ENCODE assay signal across 14 cellular contexts in the genomic region with DNA sequence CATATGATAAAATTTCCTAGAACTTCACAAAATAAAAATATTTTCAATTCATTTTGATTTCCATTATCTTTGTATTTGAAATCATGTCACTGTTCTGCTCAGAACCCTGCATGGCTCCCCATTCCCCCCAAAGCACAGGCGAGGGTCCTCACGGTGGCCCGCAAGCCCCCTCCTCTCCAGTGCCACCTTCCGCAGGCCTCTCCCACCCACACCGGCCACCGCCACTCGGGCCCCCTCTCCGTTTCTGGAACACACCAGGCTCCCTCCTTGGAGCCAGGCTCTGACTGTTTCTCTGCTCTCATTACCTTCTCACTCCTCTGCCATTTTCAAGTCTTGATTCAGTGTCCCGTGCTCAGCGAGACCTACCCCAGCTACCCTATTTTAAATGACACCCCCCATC.
DNase-seq lines count a peak whose midpoint lies in the region; ATAC-seq and TF ChIP-seq lines count a peak whose summit lies in the region.
"Had no signal": no experiment of that assay in that cellular context is flagged by ENCODE, and none has a peak within 500 bp of the region (broad histone marks: within the 10 kb centered on the region; RNA-seq: fewer than 3 reads in every experiment).

No MANE protein-coding gene starts in this region.

- peak; percentile 24 for DNase-seq in activated effector memory CD4-positive, alpha-beta T cell treated with anti-CD3 and anti-CD28 coated beads, Interleukin-2, amount 50 U/mL, for 16 hours
- no peak for DNase-seq in activated effector memory CD4-positive, alpha-beta T cell treated with Interleukin-2 at 50 U/mL for 16 hours
- no peak for DNase-seq in neural progenitor cell (ENCODE audit: low spot score)
- peak; percentile 50 for DNase-seq in spleen
- no peak for DNase-seq in A172 (ENCODE audit: low spot score)
- DNase-seq: 8988T; C1 segment of cervical spinal cord; CD4-positive, alpha-beta memory T cell; DMS153; DND-41; GOT3; HCEC 1CT had no signal

- H2AFZ ChIP-seq in neural progenitor cell (replicated peaks), result no peak overlapping the region

- H3K4me2 ChIP-seq in neural progenitor cell, result no peak overlapping the region

- intact Hi-C loops in spleen (cut with DNase I; ENCODE audit: low total_unique reads), result no loop called here

- H3K27me3 Mint-ChIP-seq in neural progenitor cell (ENCODE audit: insufficient read depth, low read depth), result peaks cover 2% of the 10 kb centered on the region

- no peak for TF ChIP-seq CTCF in neural progenitor cell (IDR thresholded peaks at IDR 0.05)
- no peak for TF ChIP-seq CTCF in spleen (IDR thresholded peaks at IDR 0.05 in 8 of 11, conservative IDR thresholded peaks at IDR 0.05 in 3 of 11)

- peaks cover 20% of the 10 kb centered on the region for H3K36me3 Mint-ChIP-seq in neural progenitor cell
- H3K36me3 Mint-ChIP-seq: CD4-positive, alpha-beta memory T cell had no signal

- H3K4me1 Mint-ChIP-seq in neural progenitor cell, result no peaks in the 10 kb centered on the region
- H3K4me1 Mint-ChIP-seq: CD4-positive, alpha-beta memory T cell had no signal

- no peaks in the 10 kb centered on the region for H3K9me3 ChIP-seq in neural progenitor cell (ENCODE audit: low read depth)
- no peaks in the 10 kb centered on the region for H3K9me3 ChIP-seq in spleen
- H3K9me3 ChIP-seq: Caco-2 had no signal

- H3K4me3 Mint-ChIP-seq in neural progenitor cell, result no peak overlapping the region
- H3K4me3 Mint-ChIP-seq: CD4-positive, alpha-beta memory T cell had no signal

- H3K4me1 ChIP-seq in neural progenitor cell (no peaks in the 10 kb centered on the region), spleen (no peaks in the 10 kb centered on the region)
- H3K4me1 ChIP-seq: Caco-2 had no signal

- H3K36me3 ChIP-seq in neural progenitor cell (no peaks in the 10 kb centered on the region), spleen (peaks cover 0 to 17% (median 0%) of the 10 kb centered on the region in 6 donors)

- H4K20me1 ChIP-seq in neural progenitor cell (ENCODE audit: low read depth), result no peaks in the 10 kb centered on the region

- H3K27me3 ChIP-seq in neural progenitor cell, result no peaks in the 10 kb centered on the region
- H3K27me3 ChIP-seq in spleen (replicated peaks in 1 of 7), result no peaks in the 10 kb centered on the region

- 88 to 98% (median 91%) methylated on average over 10 of the region's 10 CpGs for WGBS in spleen, 5 donors

- no peaks in the 10 kb centered on the region for H3K9me3 Mint-ChIP-seq in neural progenitor cell

- H3K79me2 ChIP-seq in neural progenitor cell (ENCODE audit: low read depth), result no peaks in the 10 kb centered on the region

- no peak overlapping the region for H3K27ac ChIP-seq in neural progenitor cell
- no peak overlapping the region for H3K27ac ChIP-seq in spleen

- H3K9ac ChIP-seq in neural progenitor cell, result no peak overlapping the region

- peak overlapping the region; percentile 7 for H3K27ac Mint-ChIP-seq in neural progenitor cell
- H3K27ac Mint-ChIP-seq: CD4-positive, alpha-beta memory T cell had no signal

- ATAC-seq in HG02571 (IDR thresholded peaks at IDR 0.05; ENCODE audit: unreplicated experiment), result no peak

- H3F3A ChIP-seq in neural progenitor cell (ENCODE audit: low read depth), result no peaks in the 10 kb centered on the region

- no peak for TF ChIP-seq POLR2A in spleen (IDR thresholded peaks at IDR 0.05)

- H3K4me3 ChIP-seq in neural progenitor cell (no peak overlapping the region), spleen (no peak overlapping the region)

Comparison
In these comparisons a context has a peak if more than half of its experiments do, and no peak if none do; other contexts are left out.
1. DNase-seq: peak in activated effector memory CD4-positive, alpha-beta T cell treated with anti-CD3 and anti-CD28 coated beads, Interleukin-2, amount 50 U/mL, for 16 hours (single experiment) and spleen (single experiment); none in activated effector memory CD4-positive, alpha-beta T cell treated with Interleukin-2 at 50 U/mL for 16 hours (single experiment), neural progenitor cell (single experiment) and A172 (single experiment).